Comparison of ENCODE assay signal across 9 cellular contexts in genomic region chr3:125116311-125117069, GRCh38.
DNase-seq lines count a peak whose midpoint lies in the region; ATAC-seq and TF ChIP-seq lines count a peak whose summit lies in the region.
"Had no signal": no experiment of that assay in that cellular context is flagged by ENCODE, and none has a peak within 500 bp of the region (broad histone marks: within the 10 kb centered on the region; RNA-seq: fewer than 3 reads in every experiment).

No MANE protein-coding gene starts in this region.

- H3K9me3 ChIP-seq in adrenal gland (replicated peaks in 1 of 3), result no peaks in the 10 kb centered on the region

- peak; percentile 84 for DNase-seq in GM04504 (ENCODE audit: low read depth)
- DNase-seq in adrenal gland, result peak in 6 of 7 donors; percentile 54 to 74 (median 70)
- no peak for DNase-seq in left ventricle myocardium superior
- DNase-seq in sciatic nerve (ENCODE audit: low spot score), result no peak
- DNase-seq in stimulated activated CD8-positive, alpha-beta memory T cell treated with anti-CD3 and anti-CD28 coated beads, Interleukin-4, amount 100 ng/mL, for 48 hours, result no peak
- no peak for DNase-seq in nephron progenitor cell
- DNase-seq: activated CD4-positive, alpha-beta T cell treated with anti-CD3 and anti-CD28 coated beads, Interleukin-2, amount 50 U/mL, for 48 hours had no signal

- H3K4me1 ChIP-seq in adrenal gland (replicated peaks in 1 of 2), result peaks cover 23 to 44% of the 10 kb centered on the region in 2 donors

- ATAC-seq in left ventricle myocardium superior, result peak; percentile 85
- peak; percentile 81 for ATAC-seq in sciatic nerve
- no peak for ATAC-seq in HG03095 (IDR thresholded peaks at IDR 0.05; ENCODE audit: unreplicated experiment)
- ATAC-seq in GM18498 (IDR thresholded peaks at IDR 0.05; ENCODE audit: unreplicated experiment), result no peak

- no peaks in the 10 kb centered on the region for H3K27me3 ChIP-seq in adrenal gland

- H3K36me3 Mint-ChIP-seq in nephron progenitor cell (ENCODE audit: low read depth), result no peaks in the 10 kb centered on the region

- H3K9me3 Mint-ChIP-seq in nephron progenitor cell, result no peaks in the 10 kb centered on the region

- peak overlapping the region in 3 of 5 donors; percentile 19 to 77 (median 60) for H3K27ac ChIP-seq in adrenal gland

- peaks cover 33% of the 10 kb centered on the region for H3K27me3 Mint-ChIP-seq in nephron progenitor cell (ENCODE audit: low read depth, poor library complexity)

- no peak for TF ChIP-seq POLR2A in adrenal gland (IDR thresholded peaks at IDR 0.05)

- H3K4me3 Mint-ChIP-seq in nephron progenitor cell, result no peak overlapping the region

- intact Hi-C loops in adrenal gland (cut with DNase I) (no loop called here), left ventricle myocardium superior (cut with micrococcal nuclease) (no loop called here), sciatic nerve (cut with DNase I) (no loop called here)

- H3K27ac Mint-ChIP-seq in nephron progenitor cell, result no peak overlapping the region

- WGBS in adrenal gland, 4 donors, result 57 to 59% (median 58%) methylated on average over 6 of the region's 6 CpGs

- TF ChIP-seq CTCF in adrenal gland (IDR thresholded peaks at IDR 0.05) (no peak), nephron progenitor cell (IDR thresholded peaks at IDR 0.05) (no peak)

- no peak overlapping the region for H3K4me3 ChIP-seq in adrenal gland

- H3K4me1 Mint-ChIP-seq in nephron progenitor cell, result peaks cover 42% of the 10 kb centered on the region

- H3K36me3 ChIP-seq in adrenal gland (replicated peaks in 1 of 2), result no peaks in the 10 kb centered on the region

Comparison
In these comparisons a context has a peak if more than half of its experiments do, and no peak if none do; other contexts are left out.
1. DNase-seq: peak in GM04504 (single experiment) and adrenal gland (6 of 7); none in left ventricle myocardium superior (single experiment), sciatic nerve (single experiment), stimulated activated CD8-positive, alpha-beta memory T cell treated with anti-CD3 and anti-CD28 coated beads, Interleukin-4, amount 100 ng/mL, for 48 hours (single experiment) and nephron progenitor cell (single experiment).
2. ATAC-seq: peak in left ventricle myocardium superior (single experiment) and sciatic nerve (single experiment); none in HG03095 (single experiment) and GM18498 (single experiment).